ENCODE assay signal across 1 cellular context in genomic region chr6:130303436-130303835, GRCh38.
TF ChIP-seq lines count a peak whose summit lies in the region.

No MANE protein-coding gene starts in this region.

TF ChIP-seq in IMR-90, 13 proteins besides CTCF, POLR2A, EP300 and RAD21:
- TF ChIP-seq MAZ (IDR thresholded peaks at IDR 0.05; ENCODE audit: borderline replicate concordance, low read depth, low read length), result no peak
- no peak for TF ChIP-seq RFX5 (IDR thresholded peaks at IDR 0.05; ENCODE audit: low read depth, low read length)
- no peak for TF ChIP-seq NFE2L2 (IDR thresholded peaks at IDR 0.05; ENCODE audit: low read depth, low read length)
- no peak for TF ChIP-seq USF2 (IDR thresholded peaks at IDR 0.05; ENCODE audit: low read depth, low read length)
- no peak for TF ChIP-seq MXI1 (IDR thresholded peaks at IDR 0.05; ENCODE audit: borderline replicate concordance, low read depth, low read length)
- no peak for TF ChIP-seq MAFK (IDR thresholded peaks at IDR 0.05; ENCODE audit: low read depth, low read length)
- TF ChIP-seq CEBPB (IDR thresholded peaks at IDR 0.05; ENCODE audit: low read depth, low read length), result no peak
- TF ChIP-seq RCOR1 (IDR thresholded peaks at IDR 0.05; ENCODE audit: insufficient replicate concordance, low read length), result no peak
- no peak for TF ChIP-seq FOS (IDR thresholded peaks at IDR 0.05; ENCODE audit: low read depth, low read length)
- TF ChIP-seq SMC3 (IDR thresholded peaks at IDR 0.05; ENCODE audit: low read depth, low read length), result no peak
